15 cellular contexts compared by ENCODE assay signal in the genomic region with DNA sequence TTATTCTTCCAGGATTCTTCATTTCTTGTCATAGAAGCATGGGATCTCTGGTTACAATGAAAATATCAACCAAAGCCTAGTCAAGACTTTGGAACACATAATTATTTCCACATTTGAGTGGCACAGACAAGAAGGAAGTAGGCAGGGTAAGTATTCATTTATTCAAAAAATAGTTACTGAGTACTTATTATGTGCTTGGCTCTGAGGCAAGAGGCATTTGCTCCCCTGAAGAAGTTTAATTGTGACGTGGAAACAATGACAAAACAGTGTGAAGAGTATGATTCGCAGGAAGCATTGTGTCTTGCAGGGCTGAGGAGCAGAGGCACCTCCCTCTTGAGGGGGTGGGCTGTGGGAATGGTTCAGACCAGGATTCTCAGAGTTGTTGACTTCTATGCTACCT. TPM values are rescaled to one million over a fixed set of nuclear protein-coding genes. Genes with fewer than 3 reads are reported as not detected.
DNase-seq lines count a peak whose midpoint lies in the region; ATAC-seq, FAIRE-seq and TF ChIP-seq lines count a peak whose summit lies in the region.
"Had no signal": no experiment of that assay in that cellular context is flagged by ENCODE, and none has a peak within 500 bp of the region (broad histone marks: within the 10 kb centered on the region; RNA-seq: fewer than 3 reads in every experiment).

No MANE protein-coding gene starts in this region.

- H3K27me3 Mint-ChIP-seq in activated T-cell treated with anti-CD3 and anti-CD28 coated beads, Interleukin-2, amount 50 U/mL, for 72 hours (ENCODE audit: low read depth) = no peaks in the 10 kb centered on the region

- peaks cover 29% of the 10 kb centered on the region for H3K4me1 Mint-ChIP-seq in activated T-cell treated with anti-CD3 and anti-CD28 coated beads, Interleukin-2, amount 50 U/mL, for 72 hours (ENCODE audit: low read depth)
- H3K4me1 Mint-ChIP-seq in stimulated activated effector memory CD8-positive, alpha-beta T cell treated with anti-CD3 and anti-CD28 coated beads, Interleukin-12 subunit alpha, Interleukin-12 subunit beta, amount 100 ng/mL, for 72 hours = peaks cover 10% of the 10 kb centered on the region

- no peak overlapping the region for H3K4me3 Mint-ChIP-seq in activated T-cell treated with anti-CD3 and anti-CD28 coated beads, Interleukin-2, amount 50 U/mL, for 72 hours
- no peak overlapping the region for H3K4me3 Mint-ChIP-seq in stimulated activated effector memory CD8-positive, alpha-beta T cell treated with anti-CD3 and anti-CD28 coated beads, Interleukin-12 subunit alpha, Interleukin-12 subunit beta, amount 100 ng/mL, for 72 hours
- H3K4me3 Mint-ChIP-seq: mesothelial cell of epicardium had no signal

- H3K9me3 ChIP-seq in pancreas = no peaks in the 10 kb centered on the region
- H3K9me3 ChIP-seq: esophagus muscularis mucosa had no signal

- FAIRE-seq in pancreas (lab: Jason Lieb, UNC) = no peak
- FAIRE-seq: GM12878, K562 had no signal

- intact Hi-C loops in pancreas (cut with DNase I) = no loop called here

- no peaks in the 10 kb centered on the region for H3K4me1 ChIP-seq in pancreas

- peaks cover 1 to 4% of the 10 kb centered on the region in 2 donors for H3K9me3 Mint-ChIP-seq in activated T-cell treated with anti-CD3 and anti-CD28 coated beads, Interleukin-2, amount 50 U/mL, for 72 hours
- no peaks in the 10 kb centered on the region for H3K9me3 Mint-ChIP-seq in stimulated activated effector memory CD8-positive, alpha-beta T cell treated with anti-CD3 and anti-CD28 coated beads, Interleukin-12 subunit alpha, Interleukin-12 subunit beta, amount 100 ng/mL, for 72 hours
- H3K9me3 Mint-ChIP-seq: mesothelial cell of epicardium had no signal

- H3K27ac ChIP-seq in pancreas = no peak overlapping the region
- H3K27ac ChIP-seq: esophagus muscularis mucosa had no signal

- no peak overlapping the region for H3K4me3 ChIP-seq in pancreas
- H3K4me3 ChIP-seq: esophagus muscularis mucosa, GM12878, K562 had no signal

- peak; percentile 8 to 15 for DNase-seq in activated T-cell treated with anti-CD3 and anti-CD28 coated beads, Interleukin-2, amount 50 U/mL, for 72 hours
- DNase-seq in activated T-cell treated with anti-CD3 and anti-CD28 coated beads for 4 hours (no peak), NOMO-1 treated with DMSO at 0.1 percent for 48 hours (lab: John Stamatoyannopoulos, UW; ENCODE audit: unreplicated experiment) (peak; percentile 27), dermis blood vessel endothelial cell (peak; percentile 35), pancreas (no peak), NCI-H1105 (lab: John Stamatoyannopoulos, UW) (no peak)
- no peak for DNase-seq in stimulated activated effector memory CD8-positive, alpha-beta T cell treated with anti-CD3 and anti-CD28 coated beads, Interleukin-12 subunit alpha, Interleukin-12 subunit beta, amount 100 ng/mL, for 72 hours (ENCODE audit: low spot score in 2 of 2)
- DNase-seq: activated gamma-delta T cell, NCI-H2081, posterior cingulate gyrus had no signal

- H3K27ac Mint-ChIP-seq in activated T-cell treated with anti-CD3 and anti-CD28 coated beads, Interleukin-2, amount 50 U/mL, for 72 hours = peak overlapping the region; percentile 20
- H3K27ac Mint-ChIP-seq in stimulated activated effector memory CD8-positive, alpha-beta T cell treated with anti-CD3 and anti-CD28 coated beads, Interleukin-12 subunit alpha, Interleukin-12 subunit beta, amount 100 ng/mL, for 72 hours = peak overlapping the region; percentile 7
- H3K27ac Mint-ChIP-seq: mesothelial cell of epicardium had no signal

- no peaks in the 10 kb centered on the region for H3K27me3 ChIP-seq in pancreas
- H3K27me3 ChIP-seq: esophagus muscularis mucosa had no signal

- peak; percentile 55 to 58 for ATAC-seq in activated T-cell treated with anti-CD3 and anti-CD28 coated beads, Interleukin-2, amount 50 U/mL, for 72 hours (replicated peaks in 1 of 2)
- ATAC-seq in stimulated activated effector memory CD8-positive, alpha-beta T cell treated with anti-CD3 and anti-CD28 coated beads, Interleukin-12 subunit alpha, Interleukin-12 subunit beta, amount 100 ng/mL, for 72 hours = peak; percentile 65
- ATAC-seq in pancreas (no peak), HG02588 (IDR thresholded peaks at IDR 0.05; ENCODE audit: unreplicated experiment) (no peak)
- ATAC-seq: GM12878, K562 had no signal

- H3K36me3 Mint-ChIP-seq in activated T-cell treated with anti-CD3 and anti-CD28 coated beads, Interleukin-2, amount 50 U/mL, for 72 hours (ENCODE audit: insufficient read depth in 2 of 2) = peaks cover 0 to 2% of the 10 kb centered on the region in 2 donors
- H3K36me3 Mint-ChIP-seq in stimulated activated effector memory CD8-positive, alpha-beta T cell treated with anti-CD3 and anti-CD28 coated beads, Interleukin-12 subunit alpha, Interleukin-12 subunit beta, amount 100 ng/mL, for 72 hours = no peaks in the 10 kb centered on the region
- H3K36me3 Mint-ChIP-seq: mesothelial cell of epicardium had no signal

- 80 to 85% methylated on average over 2 of the region's 2 CpGs for WGBS in pancreas, 2 donors

- no peaks in the 10 kb centered on the region for H3K36me3 ChIP-seq in pancreas
- H3K36me3 ChIP-seq: esophagus muscularis mucosa had no signal

- TF ChIP-seq CTCF in pancreas (IDR thresholded peaks at IDR 0.05) = no peak

RNA-seq across cellular contexts. Expression of a gene that starts 45.0 kb away (rescaled TPM):
- total RNA-seq in activated T-cell treated with anti-CD3 and anti-CD28 coated beads, Interleukin-2, amount 50 U/mL, for 72 hours = under 1 TPM; 0.19 to 0.26 TPM
- total RNA-seq in dermis blood vessel endothelial cell (2.0 and 5.4 TPM in 2 replicates), pancreas (1 to 10 TPM in 1 of 6 donors, under 1 TPM in 5; 0.04 to 1.7 (median 0.16) TPM)
- polyA plus RNA-seq in pancreas = under 1 TPM; 0.04 to 0.09 TPM
- total RNA-seq: GM12878, K562 had no signal
- polyA plus RNA-seq: K562 had no signal

Comparison
In these comparisons a context has a peak if more than half of its experiments do, and no peak if none do; other contexts are left out.
1. DNase-seq: peak in activated T-cell treated with anti-CD3 and anti-CD28 coated beads, Interleukin-2, amount 50 U/mL, for 72 hours (2 of 2), NOMO-1 treated with DMSO at 0.1 percent for 48 hours (single experiment) and dermis blood vessel endothelial cell (single experiment); none in activated T-cell treated with anti-CD3 and anti-CD28 coated beads for 4 hours (single experiment), stimulated activated effector memory CD8-positive, alpha-beta T cell treated with anti-CD3 and anti-CD28 coated beads, Interleukin-12 subunit alpha, Interleukin-12 subunit beta, amount 100 ng/mL, for 72 hours (0 of 2), pancreas (0 of 6) and NCI-H1105 (single experiment).
2. ATAC-seq: peak in activated T-cell treated with anti-CD3 and anti-CD28 coated beads, Interleukin-2, amount 50 U/mL, for 72 hours (2 of 2) and stimulated activated effector memory CD8-positive, alpha-beta T cell treated with anti-CD3 and anti-CD28 coated beads, Interleukin-12 subunit alpha, Interleukin-12 subunit beta, amount 100 ng/mL, for 72 hours (single experiment); none in pancreas (0 of 4) and HG02588 (single experiment).